ENCODE assay signal across 19 cellular contexts in the genomic region with DNA sequence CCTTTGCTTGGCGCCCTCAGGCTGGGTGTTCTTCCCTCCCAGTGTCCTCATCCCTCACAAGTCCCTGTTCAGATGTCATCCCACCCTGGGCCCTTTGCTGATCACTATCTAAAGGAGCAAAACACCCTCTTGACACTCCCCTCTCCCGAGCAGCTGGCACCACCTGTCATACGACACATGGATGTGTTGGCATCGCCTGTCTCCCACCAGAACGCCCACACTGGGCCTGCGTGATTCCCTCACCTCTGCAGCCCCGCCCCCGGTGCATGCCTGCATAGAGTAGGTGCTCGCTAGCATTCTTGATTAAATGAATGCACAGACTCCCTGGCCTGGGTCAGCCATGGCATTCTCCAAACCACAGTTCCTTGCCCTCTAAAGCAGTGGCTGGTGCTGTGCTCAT.
"Had no signal": no experiment of that assay in that cellular context is flagged by ENCODE, and none has a peak within 500 bp of the region (broad histone marks: within the 10 kb centered on the region; RNA-seq: fewer than 3 reads in every experiment).

No MANE protein-coding gene starts in this region.

- H3K27ac Mint-ChIP-seq: activated CD4-positive, alpha-beta T cell treated with anti-CD3 and anti-CD28 coated beads, Interleukin-2, amount 10 ng/mL, durations not matched to agents 24 days and 14 days; activated CD8-positive, alpha-beta T cell treated with anti-CD3 and anti-CD28 coated beads for 36 hours; activated naive CD8-positive, alpha-beta T cell treated with anti-CD3 and anti-CD28 coated beads, Interleukin-2, amount 10 ng/mL, durations not matched to agents 7 days and 5 days; activated T-helper 17 cell treated with anti-CD3 and anti-CD28 coated beads, Interleukin-2, amount 50 U/mL, for 72 hours; T-cell had no signal

- H3K4me3 ChIP-seq: body of pancreas, ovary had no signal

- H3K27me3 Mint-ChIP-seq: activated CD4-positive, alpha-beta T cell treated with anti-CD3 and anti-CD28 coated beads, Interleukin-2, amount 10 ng/mL, durations not matched to agents 24 days and 14 days; activated CD8-positive, alpha-beta T cell treated with anti-CD3 and anti-CD28 coated beads for 36 hours; activated naive CD8-positive, alpha-beta T cell treated with anti-CD3 and anti-CD28 coated beads, Interleukin-2, amount 10 ng/mL, durations not matched to agents 7 days and 5 days; activated T-helper 17 cell treated with anti-CD3 and anti-CD28 coated beads, Interleukin-2, amount 50 U/mL, for 72 hours; naive B cell; T-cell had no signal

- H3K9me3 ChIP-seq: body of pancreas, ovary had no signal

- H3K4me3 Mint-ChIP-seq: activated CD4-positive, alpha-beta T cell treated with anti-CD3 and anti-CD28 coated beads, Interleukin-2, amount 10 ng/mL, durations not matched to agents 24 days and 14 days; activated CD8-positive, alpha-beta T cell treated with anti-CD3 and anti-CD28 coated beads for 36 hours; activated naive CD8-positive, alpha-beta T cell treated with anti-CD3 and anti-CD28 coated beads, Interleukin-2, amount 10 ng/mL, durations not matched to agents 7 days and 5 days; activated T-helper 17 cell treated with anti-CD3 and anti-CD28 coated beads, Interleukin-2, amount 50 U/mL, for 72 hours; naive B cell; stimulated activated effector memory CD8-positive, alpha-beta T cell treated with anti-CD3 and anti-CD28 coated beads, Interleukin-12 subunit alpha, Interleukin-12 subunit beta, amount 100 ng/mL, for 72 hours; T-cell had no signal

- H3K9me3 Mint-ChIP-seq: activated CD4-positive, alpha-beta T cell treated with anti-CD3 and anti-CD28 coated beads, Interleukin-2, amount 10 ng/mL, durations not matched to agents 24 days and 14 days; activated CD8-positive, alpha-beta T cell treated with anti-CD3 and anti-CD28 coated beads for 36 hours; activated naive CD8-positive, alpha-beta T cell treated with anti-CD3 and anti-CD28 coated beads, Interleukin-2, amount 10 ng/mL, durations not matched to agents 7 days and 5 days; activated T-helper 17 cell treated with anti-CD3 and anti-CD28 coated beads, Interleukin-2, amount 50 U/mL, for 72 hours; naive B cell; stimulated activated effector memory CD8-positive, alpha-beta T cell treated with anti-CD3 and anti-CD28 coated beads, Interleukin-12 subunit alpha, Interleukin-12 subunit beta, amount 100 ng/mL, for 72 hours; T-cell had no signal

- DNase-seq: activated CD4-positive, alpha-beta T cell treated with anti-CD3 and anti-CD28 coated beads, Interleukin-2, amount 10 ng/mL, durations not matched to agents 24 days and 14 days; activated CD8-positive, alpha-beta T cell treated with anti-CD3 and anti-CD28 coated beads for 36 hours; activated naive CD4-positive, alpha-beta T cell; activated naive CD8-positive, alpha-beta T cell treated with anti-CD3 and anti-CD28 coated beads, Interleukin-2, amount 10 ng/mL, durations not matched to agents 7 days and 5 days; activated T-cell treated with anti-CD3 and anti-CD28 coated beads, Interleukin-2, amount 50 U/mL, for 1 hour; body of pancreas; erythroblast; foreskin melanocyte; glutamatergic neuron; mammary epithelial cell; naive B cell; ovary; stimulated activated CD4-positive, alpha-beta T cell treated with anti-CD3 and anti-CD28 coated beads, Interleukin-4, amount 100 ng/mL, for 24 hours; T-cell; T-helper 9 cell had no signal

- H3K4me1 Mint-ChIP-seq: activated CD4-positive, alpha-beta T cell treated with anti-CD3 and anti-CD28 coated beads, Interleukin-2, amount 10 ng/mL, durations not matched to agents 24 days and 14 days; activated T-helper 17 cell treated with anti-CD3 and anti-CD28 coated beads, Interleukin-2, amount 50 U/mL, for 72 hours; T-cell had no signal

- ATAC-seq: activated CD8-positive, alpha-beta T cell treated with anti-CD3 and anti-CD28 coated beads for 36 hours; activated T-helper 17 cell treated with anti-CD3 and anti-CD28 coated beads, Interleukin-2, amount 50 U/mL, for 72 hours; body of pancreas; left lobe of liver; sciatic nerve; stimulated activated effector memory CD8-positive, alpha-beta T cell treated with anti-CD3 and anti-CD28 coated beads, Interleukin-12 subunit alpha, Interleukin-12 subunit beta, amount 100 ng/mL, for 72 hours; T-cell had no signal

- H3K27ac ChIP-seq: body of pancreas, ovary had no signal

- H3K36me3 ChIP-seq: ovary had no signal

- H3K27me3 ChIP-seq: body of pancreas, ovary had no signal
